19 cellular contexts compared by ENCODE assay signal in the genomic region with DNA sequence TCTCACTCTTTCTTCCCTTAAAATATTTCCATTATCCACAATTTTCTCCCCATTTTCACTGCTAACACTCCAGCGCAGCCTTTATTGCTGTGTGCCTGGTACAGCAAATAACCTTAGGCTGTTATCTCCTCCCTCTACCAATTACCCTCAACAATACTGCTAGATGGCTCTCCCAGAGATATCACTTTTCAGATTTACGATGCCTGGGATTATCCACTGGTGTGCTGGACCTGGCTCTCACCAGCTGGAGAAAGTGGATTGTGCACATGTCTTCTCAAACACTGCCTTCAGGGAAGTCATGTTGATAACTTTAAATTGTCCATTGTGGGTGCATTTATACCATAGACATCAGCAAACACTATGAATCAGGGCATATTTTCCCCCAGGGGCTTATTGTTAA.
"Had no signal": no experiment of that assay in that cellular context is flagged by ENCODE, and none has a peak within 500 bp of the region (broad histone marks: within the 10 kb centered on the region; RNA-seq: fewer than 3 reads in every experiment).

No MANE protein-coding gene starts in this region.

- H3K4me1 Mint-ChIP-seq: activated CD4-positive, alpha-beta memory T cell treated with anti-CD3 and anti-CD28 coated beads, Interleukin-2, amount 10 ng/mL, durations not matched to agents 7 days and 5 days; activated naive CD4-positive, alpha-beta T cell treated with anti-CD3 and anti-CD28 coated beads, Interleukin-2, amount 50 U/mL, for 24 hours; endodermal cell had no signal

- H3K4me3 Mint-ChIP-seq: activated CD4-positive, alpha-beta memory T cell treated with anti-CD3 and anti-CD28 coated beads, Interleukin-2, amount 10 ng/mL, durations not matched to agents 7 days and 5 days; activated naive CD4-positive, alpha-beta T cell treated with anti-CD3 and anti-CD28 coated beads, Interleukin-2, amount 50 U/mL, for 24 hours; activated T-cell treated with anti-CD3 and anti-CD28 coated beads, Interleukin-2, amount 50 U/mL, for 4 hours; endodermal cell; stimulated activated naive CD8-positive, alpha-beta T cell treated with anti-CD3 and anti-CD28 coated beads, Interleukin-15, Interleukin-2, amounts not matched to agents 100 ng/mL and 50 ng/mL, for 24 hours; T-helper 1 cell treated with Interleukin-12 subunit alpha and Interleukin-12 subunit beta and Interleukin-4 antibody, amounts not matched to agents 30 μg/mL and 1 μg/mL, for 36 hours; WTC11 had no signal

- ATAC-seq: activated T-cell treated with anti-CD3 and anti-CD28 coated beads, Interleukin-2, amount 50 U/mL, for 4 hours; right cardiac atrium; WTC11 had no signal

- H3K27ac Mint-ChIP-seq: activated CD4-positive, alpha-beta memory T cell treated with anti-CD3 and anti-CD28 coated beads, Interleukin-2, amount 10 ng/mL, durations not matched to agents 7 days and 5 days; activated naive CD4-positive, alpha-beta T cell treated with anti-CD3 and anti-CD28 coated beads, Interleukin-2, amount 50 U/mL, for 24 hours; endodermal cell; progenitor cell of endocrine pancreas; stimulated activated naive CD8-positive, alpha-beta T cell treated with anti-CD3 and anti-CD28 coated beads, Interleukin-15, Interleukin-2, amounts not matched to agents 100 ng/mL and 50 ng/mL, for 24 hours; T-helper 1 cell treated with Interleukin-12 subunit alpha and Interleukin-12 subunit beta and Interleukin-4 antibody, amounts not matched to agents 30 μg/mL and 1 μg/mL, for 36 hours; WTC11 had no signal

- H3K36me3 Mint-ChIP-seq: activated naive CD4-positive, alpha-beta T cell treated with anti-CD3 and anti-CD28 coated beads, Interleukin-2, amount 50 U/mL, for 24 hours; WTC11 had no signal

- H3K27me3 ChIP-seq: cardiac muscle cell, suprapubic skin had no signal

- H3K4me3 ChIP-seq: cardiac muscle cell, suprapubic skin had no signal

- H3K9me3 Mint-ChIP-seq: activated CD4-positive, alpha-beta memory T cell treated with anti-CD3 and anti-CD28 coated beads, Interleukin-2, amount 10 ng/mL, durations not matched to agents 7 days and 5 days; activated naive CD4-positive, alpha-beta T cell treated with anti-CD3 and anti-CD28 coated beads, Interleukin-2, amount 50 U/mL, for 24 hours; activated T-cell treated with anti-CD3 and anti-CD28 coated beads, Interleukin-2, amount 50 U/mL, for 4 hours; endodermal cell; stimulated activated naive CD8-positive, alpha-beta T cell treated with anti-CD3 and anti-CD28 coated beads, Interleukin-15, Interleukin-2, amounts not matched to agents 100 ng/mL and 50 ng/mL, for 24 hours; T-helper 1 cell treated with Interleukin-12 subunit alpha and Interleukin-12 subunit beta and Interleukin-4 antibody, amounts not matched to agents 30 μg/mL and 1 μg/mL, for 36 hours; WTC11 had no signal

- H3K9me3 ChIP-seq: suprapubic skin had no signal

- H3K4me1 ChIP-seq: suprapubic skin had no signal

- H3K36me3 ChIP-seq: cardiac muscle cell, suprapubic skin had no signal

- H3K27me3 Mint-ChIP-seq: activated CD4-positive, alpha-beta memory T cell treated with anti-CD3 and anti-CD28 coated beads, Interleukin-2, amount 10 ng/mL, durations not matched to agents 7 days and 5 days; progenitor cell of endocrine pancreas; stimulated activated naive CD8-positive, alpha-beta T cell treated with anti-CD3 and anti-CD28 coated beads, Interleukin-15, Interleukin-2, amounts not matched to agents 100 ng/mL and 50 ng/mL, for 24 hours had no signal

- DNase-seq: activated CD4-positive, alpha-beta memory T cell treated with anti-CD3 and anti-CD28 coated beads, Interleukin-2, amount 10 ng/mL, durations not matched to agents 7 days and 5 days; activated CD4-positive, alpha-beta T cell treated with anti-CD3 and anti-CD28 coated beads for 4 hours; activated effector memory CD4-positive, alpha-beta T cell treated with anti-CD3 and anti-CD28 coated beads, Interleukin-2, amount 50 U/mL, for 16 hours; activated T-cell treated with anti-CD3 and anti-CD28 coated beads, Interleukin-2, amount 50 U/mL, for 4 hours; endodermal cell; erythroblast; hippocampal formation; kidney glomerular epithelial cell; mesenchymal stem cell; right cardiac atrium; small intestine; trophoblast cell had no signal

- H3K27ac ChIP-seq: cardiac muscle cell, suprapubic skin had no signal
